Comparison of ENCODE assay signal across 1 cellular context in genomic region chr1:25232027-25232865, GRCh38.
TF ChIP-seq lines count a peak whose summit lies in the region.

Gene SYF2 (minus strand): TSS chr1:25232502. CDS start chr1:25232467, 35 bp downstream.

TF ChIP-seq in GM12878, 131 proteins besides CTCF, POLR2A, EP300 and RAD21 (continued from another document and continues in another):
- TF ChIP-seq ZBTB11 (CRISPR knock-in tag; IDR thresholded peaks at IDR 0.05) (no peak), MLLT1 (IDR thresholded peaks at IDR 0.05) (peak; percentile 51; the same call in 1 of the 2 replicates), TCF12 (IDR thresholded peaks at IDR 0.05; ENCODE audit: low read depth, low read length) (peak; percentile 31; the same call in 1 of the 2 replicates), NBN (IDR thresholded peaks at IDR 0.05) (no peak), BACH1 (IDR thresholded peaks at IDR 0.05; ENCODE audit: borderline replicate concordance) (no peak), NR2C1 (IDR thresholded peaks at IDR 0.05) (peak; percentile 72), ZNF592 (IDR thresholded peaks at IDR 0.05) (peak; percentile 94), RUNX3 (IDR thresholded peaks at IDR 0.05; ENCODE audit: low read length) (peak; percentile 83), ZZZ3 (IDR thresholded peaks at IDR 0.05; ENCODE audit: control insufficient read depth, insufficient read length, low read depth) (no peak), BMI1 (IDR thresholded peaks at IDR 0.05; ENCODE audit: borderline replicate concordance) (no peak), CREM (IDR thresholded peaks at IDR 0.05; ENCODE audit: low read depth) (peak; percentile 77), SMARCA5 (IDR thresholded peaks at IDR 0.05) (0 out of 2 replicates have a peak, but pooled peaks have one; percentile 20), E4F1 (IDR thresholded peaks at IDR 0.05; ENCODE audit: borderline replicate concordance, partially characterized antibody) (peak; percentile 88), CBX3 (IDR thresholded peaks at IDR 0.05; ENCODE audit: borderline replicate concordance, low read depth) (no peak), SREBF1 (IDR thresholded peaks at IDR 0.05; ENCODE audit: low read length) (no peak), IKZF1 (conservative IDR thresholded peaks at IDR 0.05) (peak; percentile 61), TCF3 (IDR thresholded peaks at IDR 0.05; ENCODE audit: borderline replicate concordance, insufficient read depth, low read depth, low read length) (no peak), ATF7 (IDR thresholded peaks at IDR 0.05; ENCODE audit: low read depth) (peak; percentile 24; the same call in 1 of the 2 replicates), ZSCAN29 (IDR thresholded peaks at IDR 0.05) (no peak), ESRRA (IDR thresholded peaks at IDR 0.05; ENCODE audit: low read length) (no peak), EZH2 (IDR thresholded peaks at IDR 0.05; ENCODE audit: borderline replicate concordance, control insufficient read depth, low read depth, low read length) (no peak), PAX8 (IDR thresholded peaks at IDR 0.05) (0 out of 2 replicates have a peak, but pooled peaks have one; percentile 59), NR2F1 (conservative IDR thresholded peaks at IDR 0.05) (no peak), SMC3 (IDR thresholded peaks at IDR 0.05; ENCODE audit: borderline replicate concordance, low read length) (0 out of 2 replicates have a peak, but pooled peaks have one; percentile 1), CREB1 (IDR thresholded peaks at IDR 0.05; ENCODE audit: low read depth) (peak; percentile 82), ZBTB40 (IDR thresholded peaks at IDR 0.05; ENCODE audit: borderline replicate concordance) (peak; percentile 95), RELA (IDR thresholded peaks at IDR 0.05; ENCODE audit: borderline replicate concordance, partially characterized antibody) (peak; percentile 27), NRF1 (conservative IDR thresholded peaks at IDR 0.05; ENCODE audit: low read depth, low read length) (peak; percentile 41), CHD2 (IDR thresholded peaks at IDR 0.05; ENCODE audit: borderline replicate concordance, low read depth, low read length) (no peak), SKIL (IDR thresholded peaks at IDR 0.05; ENCODE audit: low read depth, poor library complexity, severe bottlenecking) (peak; percentile 43), GATAD2B (conservative IDR thresholded peaks at IDR 0.05; ENCODE audit: low read depth) (peak; percentile 74), TARDBP (IDR thresholded peaks at IDR 0.05; ENCODE audit: borderline replicate concordance) (no peak), PML (IDR thresholded peaks at IDR 0.05; ENCODE audit: low read length) (peak; percentile 54), JUNB (IDR thresholded peaks at IDR 0.05) (no peak), RELB (IDR thresholded peaks at IDR 0.05; ENCODE audit: low read depth) (peak; percentile 98), ZNF24 (IDR thresholded peaks at IDR 0.05) (no peak), WRNIP1 (IDR thresholded peaks at IDR 0.05; ENCODE audit: borderline replicate concordance, low read depth, low read length) (no peak), SIN3A (IDR thresholded peaks at IDR 0.05; ENCODE audit: low read depth, low read length) (peak; percentile 96), SMAD5 (IDR thresholded peaks at IDR 0.05; ENCODE audit: low read depth) (peak; percentile 37; the same call in 1 of the 2 replicates)
